Comparison of ENCODE assay signal across 28 cellular contexts in genomic region chr18:49742563-49743295, GRCh38.
"Had no signal": no experiment of that assay in that cellular context is flagged by ENCODE, and none has a peak within 500 bp of the region (broad histone marks: within the 10 kb centered on the region; RNA-seq: fewer than 3 reads in every experiment).

No MANE protein-coding gene starts in this region.

- H3K4me1 Mint-ChIP-seq: activated naive CD8-positive, alpha-beta T cell treated with anti-CD3 and anti-CD28 coated beads for 36 hours; endodermal cell; naive thymus-derived CD4-positive, alpha-beta T cell; stimulated activated naive B cell treated with anti-CD40 and anti-IgM and Interleukin-4, amounts not matched to agents 10 μg/mL and 1 μg/mL and 100 μg/mL, for 72 hours had no signal

- H3K9me3 Mint-ChIP-seq: activated CD4-positive, alpha-beta memory T cell treated with anti-CD3 and anti-CD28 coated beads for 36 hours; activated naive CD4-positive, alpha-beta T cell treated with anti-CD3 and anti-CD28 coated beads for 36 hours; activated naive CD8-positive, alpha-beta T cell treated with anti-CD3 and anti-CD28 coated beads for 36 hours; activated T-helper 1 cell treated with anti-CD3 and anti-CD28 coated beads, Interleukin-12 subunit alpha, Interleukin-12 subunit beta, Interleukin-2, Interleukin-4 antibody, amounts not matched to agents 30 ng/mL and 10 ng/mL and 1 ng/mL, durations not matched to agents 14 hours and 24 hours and 36 hours; dendritic cell treated with granulocyte-macrophage colony-stimulating factor and Interleukin-4, amounts not matched to agents 40 ng/mL and 50 ng/mL, for 4 days; endodermal cell had no signal

- H3K4me3 Mint-ChIP-seq: activated CD4-positive, alpha-beta memory T cell treated with anti-CD3 and anti-CD28 coated beads for 36 hours; activated naive CD4-positive, alpha-beta T cell treated with anti-CD3 and anti-CD28 coated beads for 36 hours; activated naive CD8-positive, alpha-beta T cell treated with anti-CD3 and anti-CD28 coated beads for 36 hours; activated T-helper 1 cell treated with anti-CD3 and anti-CD28 coated beads, Interleukin-12 subunit alpha, Interleukin-12 subunit beta, Interleukin-2, Interleukin-4 antibody, amounts not matched to agents 30 ng/mL and 10 ng/mL and 1 ng/mL, durations not matched to agents 14 hours and 24 hours and 36 hours; dendritic cell treated with granulocyte-macrophage colony-stimulating factor and Interleukin-4, amounts not matched to agents 40 ng/mL and 50 ng/mL, for 4 days; endodermal cell; naive thymus-derived CD4-positive, alpha-beta T cell; neural progenitor cell; stimulated activated naive B cell treated with anti-CD40 and anti-IgM and Interleukin-4, amounts not matched to agents 10 μg/mL and 1 μg/mL and 100 μg/mL, for 72 hours had no signal

- H3K4me2 ChIP-seq: neural progenitor cell had no signal

- H3K9me3 ChIP-seq: adrenal gland, psoas muscle, tibial nerve had no signal

- H3K27ac Mint-ChIP-seq: activated CD4-positive, alpha-beta memory T cell treated with anti-CD3 and anti-CD28 coated beads for 36 hours; activated naive CD4-positive, alpha-beta T cell treated with anti-CD3 and anti-CD28 coated beads for 36 hours; activated naive CD8-positive, alpha-beta T cell treated with anti-CD3 and anti-CD28 coated beads for 36 hours; activated T-helper 1 cell treated with anti-CD3 and anti-CD28 coated beads, Interleukin-12 subunit alpha, Interleukin-12 subunit beta, Interleukin-2, Interleukin-4 antibody, amounts not matched to agents 30 ng/mL and 10 ng/mL and 1 ng/mL, durations not matched to agents 14 hours and 24 hours and 36 hours; dendritic cell treated with granulocyte-macrophage colony-stimulating factor and Interleukin-4, amounts not matched to agents 40 ng/mL and 50 ng/mL, for 4 days; endodermal cell; neural progenitor cell; stimulated activated naive B cell treated with anti-CD40 and anti-IgM and Interleukin-4, amounts not matched to agents 10 μg/mL and 1 μg/mL and 100 μg/mL, for 72 hours had no signal

- H3K4me3 ChIP-seq: adrenal gland, neural progenitor cell, psoas muscle, tibial nerve had no signal

- H3K79me2 ChIP-seq: parathyroid adenoma had no signal

- H3K36me3 ChIP-seq: adrenal gland, neural progenitor cell, tibial nerve had no signal

- FAIRE-seq: kidney had no signal

- H3K36me3 Mint-ChIP-seq: activated CD4-positive, alpha-beta memory T cell treated with anti-CD3 and anti-CD28 coated beads for 36 hours; activated naive CD8-positive, alpha-beta T cell treated with anti-CD3 and anti-CD28 coated beads for 36 hours; naive thymus-derived CD4-positive, alpha-beta T cell; neural progenitor cell had no signal

- ATAC-seq: left colon; naive thymus-derived CD4-positive, alpha-beta T cell; psoas muscle; stimulated activated naive B cell treated with anti-CD40 and anti-IgM and Interleukin-4, amounts not matched to agents 10 μg/mL and 1 μg/mL and 100 μg/mL, for 72 hours had no signal

- H3K9ac ChIP-seq: neural progenitor cell, parathyroid adenoma had no signal

- H2AFZ ChIP-seq: neural progenitor cell, parathyroid adenoma had no signal

- H3K4me1 ChIP-seq: adrenal gland, neural progenitor cell, parathyroid adenoma, psoas muscle, tibial nerve had no signal

- H3K27me3 ChIP-seq: adrenal gland, neural progenitor cell, tibial nerve had no signal

- H3K27ac ChIP-seq: adrenal gland, neural progenitor cell, parathyroid adenoma, psoas muscle, tibial nerve had no signal

- DNase-seq: activated CD4-positive, alpha-beta memory T cell treated with anti-CD3 and anti-CD28 coated beads for 36 hours; activated CD4-positive, alpha-beta T cell treated with anti-CD3 and anti-CD28 coated beads for 4 hours; activated CD4-positive, CD25-positive, alpha-beta regulatory T cell; activated CD8-positive, alpha-beta memory T cell treated with anti-CD3 and anti-CD28 coated beads, Interleukin-2, amount 50 U/mL, for 4 hours; activated effector memory CD4-positive, alpha-beta T cell treated with anti-CD3 and anti-CD28 coated beads, Interleukin-2, amount 50 U/mL, for 16 hours; activated naive CD4-positive, alpha-beta T cell treated with anti-CD3 and anti-CD28 coated beads for 36 hours; activated naive CD8-positive, alpha-beta T cell treated with anti-CD3 and anti-CD28 coated beads for 36 hours; activated T-cell treated with anti-CD3 and anti-CD28 coated beads, Interleukin-2, amount 50 U/mL, for 1 hour; adrenal gland; caudate nucleus; endodermal cell; foreskin fibroblast; hippocampal formation; kidney; left colon; midbrain; naive thymus-derived CD4-positive, alpha-beta T cell; occipital lobe; psoas muscle; stimulated activated CD4-positive, alpha-beta T cell treated with anti-CD3 and anti-CD28 coated beads, Interleukin-15, amount 100 ng/mL, for 24 hours; stimulated activated CD4-positive, alpha-beta T cell treated with anti-CD3 and anti-CD28 coated beads, Interleukin-2, amount 100 ng/mL, for 24 hours; stimulated activated naive B cell treated with anti-CD40 and anti-IgM and Interleukin-4, amounts not matched to agents 10 μg/mL and 1 μg/mL and 100 μg/mL, for 72 hours; T-helper 1 cell had no signal
